In genomic region chr17:50373705-50374104, GRCh38 we compare ENCODE assay signal across 8 cellular contexts. TPM values are rescaled to one million over a fixed set of nuclear protein-coding genes. Genes with fewer than 3 reads are reported as not detected.
A peak's percentile ranks its signal among the peaks of the same experiment; 100 is the strongest.
DNase-seq lines count a peak whose midpoint lies in the region; ATAC-seq and TF ChIP-seq lines count a peak whose summit lies in the region.

No MANE protein-coding gene starts in this region.

- H3K36me3 Mint-ChIP-seq in activated CD4-positive, alpha-beta T cell treated with anti-CD3 and anti-CD28 coated beads, Interleukin-2, amount 10 ng/mL, durations not matched to agents 7 days and 5 days (ENCODE audit: low read depth) = peaks cover 43% of the 10 kb centered on the region
- H3K36me3 Mint-ChIP-seq in progenitor cell of endocrine pancreas (ENCODE audit: insufficient read depth) = no peaks in the 10 kb centered on the region

- no peaks in the 10 kb centered on the region for H3K27me3 Mint-ChIP-seq in activated CD4-positive, alpha-beta T cell treated with anti-CD3 and anti-CD28 coated beads, Interleukin-2, amount 10 ng/mL, durations not matched to agents 7 days and 5 days
- H3K27me3 Mint-ChIP-seq in progenitor cell of endocrine pancreas = no peaks in the 10 kb centered on the region

- WGBS in body of pancreas, 2 donors = 70 to 81% methylated on average over 2 of the region's 2 CpGs

- peaks cover 62% of the 10 kb centered on the region for H3K36me3 ChIP-seq in RWPE2 (ENCODE audit: low read depth)
- H3K36me3 ChIP-seq in body of pancreas (replicated peaks in 1 of 2; ENCODE audit: insufficient read depth in 1 of 2, low read depth in 2 of 2) = peaks cover 10 to 11% of the 10 kb centered on the region in 2 donors

- no peak for DNase-seq in activated CD4-positive, alpha-beta T cell treated with anti-CD3 and anti-CD28 coated beads, Interleukin-2, amount 10 ng/mL, durations not matched to agents 7 days and 5 days
- DNase-seq in activated CD4-positive, alpha-beta T cell treated with anti-CD3 and anti-CD28 coated beads for 4 hours = no peak
- DNase-seq in RWPE2 (ENCODE audit: low spot score) = no peak
- DNase-seq in epithelial cell of esophagus (ENCODE audit: low read depth) = no peak
- DNase-seq in progenitor cell of endocrine pancreas (ENCODE audit: low spot score, unreplicated experiment) = no peak
- DNase-seq in body of pancreas = no peak
- no peak for DNase-seq in DMS114 treated with DMSO at 0.1 percent for 48 hours (lab: John Stamatoyannopoulos, UW; ENCODE audit: unreplicated experiment)
- no peak for DNase-seq in nucleus accumbens (lab: John Stamatoyannopoulos, UW)

- intact Hi-C loops in body of pancreas (cut with DNase I) = no loop called here

- TF ChIP-seq CTCF in RWPE2 (IDR thresholded peaks at IDR 0.05; ENCODE audit: poor library complexity, severe bottlenecking) (no peak), epithelial cell of esophagus (IDR thresholded peaks at IDR 0.05; ENCODE audit: insufficient read depth, low read depth, low read length, missing control alignments) (no peak), progenitor cell of endocrine pancreas (IDR thresholded peaks at IDR 0.05; ENCODE audit: unreplicated experiment) (no peak), body of pancreas (IDR thresholded peaks at IDR 0.05) (no peak)

- ATAC-seq in RWPE2 (ENCODE audit: low read depth) = no peak
- no peak for ATAC-seq in body of pancreas

- H3K4me3 ChIP-seq in RWPE2 (ENCODE audit: severe bottlenecking) = peak overlapping the region; percentile 88
- H3K4me3 ChIP-seq in epithelial cell of esophagus (ENCODE audit: low read length) = peak overlapping the region; percentile 88
- no peak overlapping the region for H3K4me3 ChIP-seq in body of pancreas

- peak overlapping the region; percentile 96 for H3K4me3 Mint-ChIP-seq in activated CD4-positive, alpha-beta T cell treated with anti-CD3 and anti-CD28 coated beads, Interleukin-2, amount 10 ng/mL, durations not matched to agents 7 days and 5 days
- H3K4me3 Mint-ChIP-seq in progenitor cell of endocrine pancreas (ENCODE audit: low read depth) = peak overlapping the region; percentile 99

- H3K4me1 ChIP-seq in RWPE2 (ENCODE audit: insufficient read depth, poor library complexity, severe bottlenecking) (peaks cover 13% of the 10 kb centered on the region), body of pancreas (peaks cover 20% of the 10 kb centered on the region)

- H3K4me1 Mint-ChIP-seq in activated CD4-positive, alpha-beta T cell treated with anti-CD3 and anti-CD28 coated beads, Interleukin-2, amount 10 ng/mL, durations not matched to agents 7 days and 5 days = peaks cover 31% of the 10 kb centered on the region
- peaks cover 15% of the 10 kb centered on the region for H3K4me1 Mint-ChIP-seq in progenitor cell of endocrine pancreas (ENCODE audit: low read depth)

- H3K27me3 ChIP-seq in RWPE2 (ENCODE audit: insufficient read depth, poor library complexity, severe bottlenecking) (no peaks in the 10 kb centered on the region), body of pancreas (no peaks in the 10 kb centered on the region)

- H3K9me3 Mint-ChIP-seq in activated CD4-positive, alpha-beta T cell treated with anti-CD3 and anti-CD28 coated beads, Interleukin-2, amount 10 ng/mL, durations not matched to agents 7 days and 5 days = no peaks in the 10 kb centered on the region
- no peaks in the 10 kb centered on the region for H3K9me3 Mint-ChIP-seq in progenitor cell of endocrine pancreas (ENCODE audit: low read depth)

- TF ChIP-seq POLR2A in body of pancreas (IDR thresholded peaks at IDR 0.05) = no peak

- H3K27ac ChIP-seq in RWPE2 (ENCODE audit: poor library complexity, severe bottlenecking) = peak overlapping the region; percentile 75
- no peak overlapping the region for H3K27ac ChIP-seq in body of pancreas

- POLR2A ChIA-PET in activated CD4-positive, alpha-beta T cell treated with anti-CD3 and anti-CD28 coated beads, Interleukin-2, amount 10 ng/mL, durations not matched to agents 7 days and 5 days (lab: Charles Lee) = no interaction called here

- peak overlapping the region; percentile 100 for H3K27ac Mint-ChIP-seq in activated CD4-positive, alpha-beta T cell treated with anti-CD3 and anti-CD28 coated beads, Interleukin-2, amount 10 ng/mL, durations not matched to agents 7 days and 5 days
- H3K27ac Mint-ChIP-seq in progenitor cell of endocrine pancreas = no peak overlapping the region

- H3K9me3 ChIP-seq in RWPE2 (ENCODE audit: severe bottlenecking) (no peaks in the 10 kb centered on the region), body of pancreas (no peaks in the 10 kb centered on the region)

- CTCF ChIA-PET in activated CD4-positive, alpha-beta T cell treated with anti-CD3 and anti-CD28 coated beads, Interleukin-2, amount 10 ng/mL, durations not matched to agents 7 days and 5 days (lab: Charles Lee) = interaction anchor here (0.6 to 10.9 kb wide), 4 partner anchors 11 to 602 kb away, joined by 3 to 76 read pairs (median 5); partner anchors contain the start of gene LRRC59

RNA-seq across cellular contexts. Expression of gene EME1, which starts 0.7 kb away (rescaled TPM):
- 10 to 100 TPM; 19.9 to 21.8 TPM for total RNA-seq in activated CD4-positive, alpha-beta T cell treated with anti-CD3 and anti-CD28 coated beads, Interleukin-2, amount 10 ng/mL, durations not matched to agents 7 days and 5 days
- total RNA-seq in progenitor cell of endocrine pancreas = 10.1 and 15.0 TPM in 2 replicates
- not detected for total RNA-seq in body of pancreas

RNA-seq across cellular contexts. Expression of gene MRPL27, which starts 0.7 kb away (rescaled TPM):
- total RNA-seq in activated CD4-positive, alpha-beta T cell treated with anti-CD3 and anti-CD28 coated beads, Interleukin-2, amount 10 ng/mL, durations not matched to agents 7 days and 5 days = 10 to 100 TPM; 62.9 to 71.4 TPM
- total RNA-seq in progenitor cell of endocrine pancreas = 59.1 and 59.6 TPM in 2 replicates
- 10 to 100 TPM; 26.5 to 31.3 TPM for total RNA-seq in body of pancreas

RNA-seq across cellular contexts. Expression of gene LRRC59, which starts 23.6 kb away (rescaled TPM):
- total RNA-seq in activated CD4-positive, alpha-beta T cell treated with anti-CD3 and anti-CD28 coated beads, Interleukin-2, amount 10 ng/mL, durations not matched to agents 7 days and 5 days = 10 to 100 TPM; 60.8 to 68.5 TPM
- total RNA-seq in progenitor cell of endocrine pancreas = 55.2 and 56.0 TPM in 2 replicates
- 100 to 1,000 TPM in 1 of 2 donors, 10 to 100 TPM in 1; 70.8 to 113 TPM for total RNA-seq in body of pancreas

RNA-seq across cellular contexts. Expression of gene XYLT2, which starts 27.8 kb away (rescaled TPM):
- total RNA-seq in activated CD4-positive, alpha-beta T cell treated with anti-CD3 and anti-CD28 coated beads, Interleukin-2, amount 10 ng/mL, durations not matched to agents 7 days and 5 days = 10 to 100 TPM; 22.1 to 23.6 TPM
- 26.0 and 28.6 TPM in 2 replicates for total RNA-seq in progenitor cell of endocrine pancreas
- 10 to 100 TPM; 22.8 to 31.3 TPM for total RNA-seq in body of pancreas

RNA-seq across cellular contexts. Expression of gene ACSF2, which starts 52.3 kb away (rescaled TPM):
- total RNA-seq in activated CD4-positive, alpha-beta T cell treated with anti-CD3 and anti-CD28 coated beads, Interleukin-2, amount 10 ng/mL, durations not matched to agents 7 days and 5 days = 10 to 100 TPM; 24.5 to 31.4 TPM
- total RNA-seq in progenitor cell of endocrine pancreas (69.7 and 72.6 TPM in 2 replicates), body of pancreas (100 to 1,000 TPM in 1 of 2 donors, 10 to 100 TPM in 1; 18.7 to 120 TPM)

Comparison
In these comparisons a context has a peak if more than half of its experiments do, and no peak if none do; other contexts are left out.
1. H3K4me3 ChIP-seq: peak in RWPE2 (single experiment) and epithelial cell of esophagus (single experiment); none in body of pancreas (0 of 2).
2. RNA of gene EME1, which starts 0.7 kb away (total RNA-seq): 19.9 to 21.8 TPM in activated CD4-positive, alpha-beta T cell treated with anti-CD3 and anti-CD28 coated beads, Interleukin-2, amount 10 ng/mL, durations not matched to agents 7 days and 5 days and 10.1 to 15.0 TPM in progenitor cell of endocrine pancreas; not detected in body of pancreas; every median in the first group is over 10 times any median in the second.